ENCODE assay signal across 28 cellular contexts in the genomic region with DNA sequence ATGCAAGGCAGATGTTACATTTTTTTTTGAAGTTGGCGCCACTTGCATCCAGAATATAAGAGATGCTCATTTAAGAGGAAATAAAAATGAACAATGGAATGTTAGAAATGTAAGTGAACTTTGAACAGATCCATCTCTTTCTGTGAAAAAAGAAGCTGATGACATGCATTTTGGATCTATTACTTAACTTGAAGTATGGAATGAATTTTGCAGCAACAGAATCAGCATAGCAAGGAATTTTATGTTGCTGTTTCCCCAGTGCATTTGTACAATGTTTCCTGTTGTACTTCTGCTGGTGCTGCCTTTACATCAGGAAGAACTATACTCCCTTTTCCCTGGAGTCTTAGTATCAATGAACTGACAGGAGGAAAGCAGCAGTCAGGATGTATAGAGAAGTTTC.
"Had no signal": no experiment of that assay in that cellular context is flagged by ENCODE, and none has a peak within 500 bp of the region (broad histone marks: within the 10 kb centered on the region; RNA-seq: fewer than 3 reads in every experiment).

No MANE protein-coding gene starts in this region.

- DNase-seq: activated CD4-positive, alpha-beta memory T cell treated with anti-CD3 and anti-CD28 coated beads for 36 hours; activated CD4-positive, alpha-beta T cell treated with anti-CD3 and anti-CD28 coated beads for 36 hours; activated CD4-positive, alpha-beta T cell treated with anti-CD3 and anti-CD28 coated beads, Interleukin-2, amount 10 ng/mL, durations not matched to agents 24 days and 14 days; activated CD4-positive, CD25-positive, alpha-beta regulatory T cell; activated CD4-positive, CD25-positive, alpha-beta regulatory T cell treated with anti-CD3 and anti-CD28 coated beads, Interleukin-2, amount 50 U/mL, for 72 hours; activated CD8-positive, alpha-beta memory T cell treated with anti-CD3 and anti-CD28 coated beads, Interleukin-2, amount 50 U/mL, for 48 hours; activated gamma-delta T cell; activated naive CD4-positive, alpha-beta T cell treated with anti-CD3 and anti-CD28 coated beads, Interleukin-2, amount 50 U/mL, for 16 hours; activated naive CD4-positive, alpha-beta T cell treated with Interleukin-2 at 50 U/mL for 16 hours; activated T-cell treated with anti-CD3 and anti-CD28 coated beads for 4 hours; activated T-cell treated with anti-CD3 and anti-CD28 coated beads, Interleukin-2, amount 50 U/mL, for 24 hours; activated T-cell treated with anti-CD3 and anti-CD28 coated beads, Interleukin-2, amount 50 U/mL, for 72 hours; adrenal gland; amygdala; aorta; body of pancreas; caudate nucleus; cortex of kidney; dermis blood vessel endothelial cell; effector CD4-positive, alpha-beta T cell; effector memory CD8-positive, alpha-beta T cell; erythroblast; foreskin keratinocyte; gastrocnemius medialis; glutamatergic neuron; heart left ventricle; T-helper 2 cell had no signal

- H3K27me3 ChIP-seq: adrenal gland, body of pancreas, esophagus muscularis mucosa, gastrocnemius medialis, heart left ventricle had no signal

- H3K4me1 ChIP-seq: adrenal gland, body of pancreas, esophagus muscularis mucosa, foreskin keratinocyte, gastrocnemius medialis had no signal

- H3K4me3 ChIP-seq: adrenal gland, body of pancreas, esophagus muscularis mucosa, gastrocnemius medialis, heart left ventricle had no signal

- ATAC-seq: activated CD4-positive, alpha-beta T cell treated with anti-CD3 and anti-CD28 coated beads for 36 hours; activated T-cell treated with anti-CD3 and anti-CD28 coated beads, Interleukin-2, amount 50 U/mL, for 72 hours; body of pancreas; effector memory CD8-positive, alpha-beta T cell; foreskin keratinocyte; gastrocnemius medialis; heart left ventricle had no signal

- H3K27ac ChIP-seq: adrenal gland, body of pancreas, esophagus muscularis mucosa, foreskin keratinocyte, gastrocnemius medialis, heart left ventricle had no signal

- H3K9me3 ChIP-seq: adrenal gland, body of pancreas, esophagus muscularis mucosa, gastrocnemius medialis, heart left ventricle had no signal

- H3K36me3 ChIP-seq: adrenal gland, esophagus muscularis mucosa, gastrocnemius medialis, heart left ventricle had no signal
